ENCODE assay signal across 20 cellular contexts in the genomic region with DNA sequence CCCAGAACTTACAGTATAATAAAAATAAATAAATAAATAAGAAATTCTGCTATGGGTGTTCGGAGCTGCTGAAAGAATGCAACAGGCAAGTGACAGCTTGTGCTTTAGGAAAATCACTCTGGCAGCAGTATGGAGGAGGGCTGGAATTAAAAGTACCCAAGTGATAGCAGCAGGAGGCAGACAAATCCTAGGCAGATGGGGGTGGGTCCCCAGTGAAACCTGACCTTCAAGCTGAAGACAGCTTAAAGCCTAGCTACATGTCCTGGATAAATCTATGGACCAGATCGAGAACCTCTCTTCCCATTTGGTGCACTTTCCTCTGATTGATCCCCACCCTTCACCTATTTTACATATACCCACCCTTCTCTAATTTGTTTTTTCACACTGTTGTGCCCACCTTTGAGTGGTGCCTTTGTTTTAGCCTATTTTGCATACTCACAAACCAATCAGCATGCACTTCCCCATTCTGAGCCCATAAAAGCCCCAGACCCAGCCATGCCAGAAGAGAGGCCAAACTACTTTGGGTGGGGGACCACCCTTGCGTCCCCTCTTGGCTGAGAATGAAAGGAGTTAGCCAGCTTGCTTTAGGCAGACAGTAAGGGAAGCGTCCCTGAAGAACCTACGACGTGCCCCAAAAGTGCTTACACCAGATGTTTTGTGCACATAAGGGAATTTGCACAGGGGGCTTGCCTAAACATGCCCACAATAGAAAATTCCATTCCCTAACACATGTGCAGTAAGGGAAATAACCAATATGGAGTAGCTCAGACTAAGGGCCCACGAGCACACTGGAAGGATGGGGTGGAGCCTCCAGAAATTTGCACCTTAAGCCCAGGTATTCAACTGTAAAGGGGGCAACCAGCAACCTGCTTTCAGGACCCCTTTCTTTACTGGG. TPM values are rescaled to one million over a fixed set of nuclear protein-coding genes. Genes with fewer than 3 reads are reported as not detected.
A peak's percentile ranks its signal among the peaks of the same experiment; 100 is the strongest.
DNase-seq lines count a peak whose midpoint lies in the region; TF ChIP-seq lines count a peak whose summit lies in the region.
"Had no signal": no experiment of that assay in that cellular context is flagged by ENCODE, and none has a peak within 500 bp of the region (broad histone marks: within the 10 kb centered on the region; RNA-seq: fewer than 3 reads in every experiment).

No MANE protein-coding gene starts in this region.

- H3K9ac ChIP-seq in iPS-15b (ENCODE audit: low read depth, low read length) = no peak overlapping the region
- H3K9ac ChIP-seq: GM23248 had no signal

- peaks cover 37% of the 10 kb centered on the region for H3K36me3 Mint-ChIP-seq in activated naive CD4-positive, alpha-beta T cell treated with anti-CD3 and anti-CD28 coated beads for 36 hours (ENCODE audit: low read depth)

- H3K27me3 ChIP-seq in WERI-Rb-1 (ENCODE audit: insufficient read depth, low read depth, severe bottlenecking) (no peaks in the 10 kb centered on the region), iPS-15b (ENCODE audit: control insufficient read depth, insufficient read depth, low read length) (no peaks in the 10 kb centered on the region), transverse colon (no peaks in the 10 kb centered on the region)
- H3K27me3 ChIP-seq: stomach had no signal

- H3K36me3 ChIP-seq in WERI-Rb-1 = peaks cover 5% of the 10 kb centered on the region
- no peaks in the 10 kb centered on the region for H3K36me3 ChIP-seq in iPS-15b (ENCODE audit: control insufficient read depth, insufficient read depth, low read length)
- H3K36me3 ChIP-seq in transverse colon = no peaks in the 10 kb centered on the region
- H3K36me3 ChIP-seq: stomach had no signal

- no peak for TF ChIP-seq POLR2A in transverse colon (IDR thresholded peaks at IDR 0.05)

- TF ChIP-seq EP300 in transverse colon (IDR thresholded peaks at IDR 0.05; ENCODE audit: low read depth) = no peak

- no peaks in the 10 kb centered on the region for H3K27me3 Mint-ChIP-seq in activated naive CD4-positive, alpha-beta T cell treated with anti-CD3 and anti-CD28 coated beads for 36 hours (ENCODE audit: low read depth)
- H3K27me3 Mint-ChIP-seq: CD8-positive, alpha-beta memory T cell; central memory CD8-positive, alpha-beta T cell; effector memory CD8-positive, alpha-beta T cell; memory B cell had no signal

- in situ Hi-C loops in transverse colon (cut with MboI; ENCODE audit: low pct_ligation_motif_present in 1 of 4, low pct_unique_long_range_greater_than_20kb in 1 of 4, low sequenced_read_pairs in 3 of 4) = no loop called here

- intact Hi-C loops in activated naive CD4-positive, alpha-beta T cell treated with anti-CD3 and anti-CD28 coated beads for 36 hours (cut with micrococcal nuclease) = loop anchor here (10.0 kb wide), 1 partner anchor 1606 kb away; the partner anchor contains the start of genes METTL5 and UBR3
- intact Hi-C loops in transverse colon (cut with DNase I; ENCODE audit: low total_unique reads) = loop anchor here (10.0 kb wide), 2 partner anchors 94 to 276 kb away; partner anchors contain the start of gene CYBRD1

- 88 to 96% methylated on average over 1 to 7 of the region's 7 CpGs for WGBS in transverse colon (ENCODE audit: low coverage in 1 of 2), 2 donors

- CTCF ChIA-PET in activated naive CD4-positive, alpha-beta T cell treated with anti-CD3 and anti-CD28 coated beads for 36 hours (lab: Charles Lee) = interaction anchor here (0.8 to 1.4 kb wide), 4 partner anchors 9 to 502 kb away, joined by 3 to 5 read pairs (median 4); partner anchors contain the start of gene GORASP2

- no peak overlapping the region for H3K27ac Mint-ChIP-seq in activated naive CD4-positive, alpha-beta T cell treated with anti-CD3 and anti-CD28 coated beads for 36 hours
- H3K27ac Mint-ChIP-seq: activated T-helper 1 cell treated with anti-CD3 and anti-CD28 coated beads, Interleukin-12 subunit alpha, Interleukin-12 subunit beta, Interleukin-2, Interleukin-4 antibody, amounts not matched to agents 30 ng/mL and 10 ng/mL and 1 ng/mL, durations not matched to agents 14 hours and 24 hours and 36 hours; CD8-positive, alpha-beta memory T cell; effector memory CD8-positive, alpha-beta T cell had no signal

- peaks cover 8% of the 10 kb centered on the region for H3K9me3 Mint-ChIP-seq in activated naive CD4-positive, alpha-beta T cell treated with anti-CD3 and anti-CD28 coated beads for 36 hours
- H3K9me3 Mint-ChIP-seq: CD8-positive, alpha-beta memory T cell; central memory CD8-positive, alpha-beta T cell; effector memory CD8-positive, alpha-beta T cell had no signal

- H3K4me3 ChIP-seq in WERI-Rb-1 (ENCODE audit: low read depth, low read length) (no peak overlapping the region), iPS-15b (ENCODE audit: low read depth, low read length) (peak overlapping the region; percentile 24), transverse colon (no peak overlapping the region)
- H3K4me3 ChIP-seq: GM23248, stomach had no signal

- H3K4me1 Mint-ChIP-seq in activated naive CD4-positive, alpha-beta T cell treated with anti-CD3 and anti-CD28 coated beads for 36 hours (ENCODE audit: low read depth) = peaks cover 30% of the 10 kb centered on the region

- H3K4me1 ChIP-seq in iPS-15b (ENCODE audit: control insufficient read depth, insufficient read depth, low read length) = peaks cover 22% of the 10 kb centered on the region
- peaks cover 7 to 24% (median 13%) of the 10 kb centered on the region in 4 donors for H3K4me1 ChIP-seq in transverse colon

- H3K27ac ChIP-seq in WERI-Rb-1 = 0 out of 2 replicates have a peak overlapping the region, but pooled peaks have one; percentile 0
- peak overlapping the region in 3 of 4 donors; percentile 28 to 98 (median 39) for H3K27ac ChIP-seq in transverse colon
- no peak overlapping the region for H3K27ac ChIP-seq in substantia nigra (ENCODE audit: low read depth, low read length, poor library complexity, severe bottlenecking)
- H3K27ac ChIP-seq: GM23248 had no signal

- no peak overlapping the region for H3K4me3 Mint-ChIP-seq in activated naive CD4-positive, alpha-beta T cell treated with anti-CD3 and anti-CD28 coated beads for 36 hours
- H3K4me3 Mint-ChIP-seq: activated T-helper 1 cell treated with anti-CD3 and anti-CD28 coated beads, Interleukin-12 subunit alpha, Interleukin-12 subunit beta, Interleukin-2, Interleukin-4 antibody, amounts not matched to agents 30 ng/mL and 10 ng/mL and 1 ng/mL, durations not matched to agents 14 hours and 24 hours and 36 hours; central memory CD8-positive, alpha-beta T cell; effector memory CD8-positive, alpha-beta T cell; memory B cell had no signal

- H3K9me3 ChIP-seq in WERI-Rb-1 (ENCODE audit: severe bottlenecking) = peaks cover 5% of the 10 kb centered on the region
- H3K9me3 ChIP-seq in iPS-15b (ENCODE audit: control insufficient read depth, insufficient read depth, low read length) = no peaks in the 10 kb centered on the region
- H3K9me3 ChIP-seq in transverse colon = no peaks in the 10 kb centered on the region

- TF ChIP-seq CTCF in WERI-Rb-1 (IDR thresholded peaks at IDR 0.05; ENCODE audit: low read depth, low read length) = no peak
- TF ChIP-seq CTCF in transverse colon (IDR thresholded peaks at IDR 0.05) = no peak

- DNase-seq in activated naive CD4-positive, alpha-beta T cell treated with anti-CD3 and anti-CD28 coated beads for 36 hours = peak; percentile 22
- DNase-seq in activated naive CD4-positive, alpha-beta T cell (lab: John Stamatoyannopoulos, UW) = no peak
- DNase-seq in WERI-Rb-1 (peak; percentile 47), transverse colon (no peak), iPS-NIHi11 (ENCODE audit: low spot score) (no peak), NCI-H128 (lab: John Stamatoyannopoulos, UW; ENCODE audit: unreplicated experiment) (no peak), substantia nigra (lab: John Stamatoyannopoulos, UW) (no peak)
- DNase-seq: activated CD8-positive, alpha-beta memory T cell treated with anti-CD3 and anti-CD28 coated beads for 24 hours; CD8-positive, alpha-beta memory T cell; effector memory CD8-positive, alpha-beta T cell; foreskin melanocyte; GM23248; NCI-H2081; retina; RPMI8226; stomach had no signal

RNA-seq across cellular contexts. Expression of gene METTL8, which starts 3.0 kb away (rescaled TPM):
- 10 to 100 TPM; 32.9 to 34.5 TPM for total RNA-seq in activated naive CD4-positive, alpha-beta T cell treated with anti-CD3 and anti-CD28 coated beads for 36 hours
- total RNA-seq in transverse colon = 10 to 100 TPM in 3 of 4 donors, 1 to 10 TPM in 1; 6.7 to 64.5 (median 22.1) TPM

RNA-seq across cellular contexts. Expression of gene DCAF17, which starts 3.3 kb away (rescaled TPM):
- total RNA-seq in activated naive CD4-positive, alpha-beta T cell treated with anti-CD3 and anti-CD28 coated beads for 36 hours = 10 to 100 TPM; 21.1 to 21.3 TPM
- total RNA-seq in transverse colon = 10 to 100 TPM in 3 of 4 donors, 1 to 10 TPM in 1; 6.2 to 24.7 (median 19.2) TPM

Comparison
In these comparisons a context has a peak if more than half of its experiments do, and no peak if none do; other contexts are left out.
1. DNase-seq: peak in activated naive CD4-positive, alpha-beta T cell treated with anti-CD3 and anti-CD28 coated beads for 36 hours (single experiment) and WERI-Rb-1 (single experiment); none in activated naive CD4-positive, alpha-beta T cell (0 of 4), transverse colon (single experiment), iPS-NIHi11 (single experiment), NCI-H128 (single experiment) and substantia nigra (0 of 49).